In genomic region chr1:179708434-179709195, GRCh38 we compare ENCODE assay signal across 17 cellular contexts. TPM values are rescaled to one million over a fixed set of nuclear protein-coding genes. Genes with fewer than 3 reads are reported as not detected.
"Had no signal": no experiment of that assay in that cellular context is flagged by ENCODE, and none has a peak within 500 bp of the region (broad histone marks: within the 10 kb centered on the region; RNA-seq: fewer than 3 reads in every experiment).

No MANE protein-coding gene starts in this region.

- DNase-seq: activated naive CD4-positive, alpha-beta T cell treated with anti-CD3 and anti-CD28 coated beads for 36 hours; dorsolateral prefrontal cortex; hippocampal formation; occipital lobe; right lobe of liver; stimulated activated naive CD8-positive, alpha-beta T cell treated with anti-CD3 and anti-CD28 coated beads, Interleukin-15, Interleukin-2, amounts not matched to agents 100 U/mL and 50 U/mL, for 24 hours; T-helper 9 cell; transverse colon had no signal

- H3K4me3 ChIP-seq: dorsolateral prefrontal cortex, prostate gland, right lobe of liver, smooth muscle cell, transverse colon had no signal

- H3K4me3 Mint-ChIP-seq: activated naive CD4-positive, alpha-beta T cell treated with anti-CD3 and anti-CD28 coated beads for 36 hours; natural killer cell treated with Interleukin-12 subunit alpha and Interleukin-12 subunit beta and Interleukin-15 and Interleukin-18, amount 100 ng/mL, for 72 hours had no signal

- H3K27ac Mint-ChIP-seq: activated naive CD4-positive, alpha-beta T cell treated with anti-CD3 and anti-CD28 coated beads for 36 hours; activated T-helper 2 cell treated with anti-CD3 and anti-CD28 coated beads, Interferon-gamma antibody, Interleukin-2, Interleukin-4, amounts not matched to agents 10 μg/mL and 5 μg/mL and 100 μg/mL, durations not matched to agents 14 hours and 24 hours and 36 hours; natural killer cell treated with Interleukin-12 subunit alpha and Interleukin-12 subunit beta and Interleukin-15 and Interleukin-18, amount 100 ng/mL, for 72 hours had no signal

- H3K9me3 ChIP-seq: prostate gland, right lobe of liver had no signal

- H3K4me1 ChIP-seq: prostate gland had no signal

- H3K4me2 ChIP-seq: smooth muscle cell had no signal

- ATAC-seq: activated CD4-positive, CD25-positive, alpha-beta regulatory T cell treated with anti-CD3 and anti-CD28 coated beads, Interleukin-2, amount 50 U/mL, for 24 hours; left lobe of liver; stimulated activated naive CD8-positive, alpha-beta T cell treated with anti-CD3 and anti-CD28 coated beads, Interleukin-15, Interleukin-2, amounts not matched to agents 100 U/mL and 50 U/mL, for 24 hours had no signal

- H3K27ac ChIP-seq: dorsolateral prefrontal cortex, prostate gland, right lobe of liver, transverse colon had no signal

- H3K27me3 ChIP-seq: dorsolateral prefrontal cortex, right lobe of liver had no signal

- H3K36me3 Mint-ChIP-seq: natural killer cell treated with Interleukin-12 subunit alpha and Interleukin-12 subunit beta and Interleukin-15 and Interleukin-18, amount 100 ng/mL, for 72 hours had no signal

- H3K36me3 ChIP-seq: prostate gland, right lobe of liver, transverse colon had no signal

RNA-seq across cellular contexts. Expression of gene FAM163A, which starts 34.5 kb away (rescaled TPM):
- total RNA-seq: activated T-helper 2 cell treated with anti-CD3 and anti-CD28 coated beads, Interferon-gamma antibody, Interleukin-2, Interleukin-4, amounts not matched to agents 10 μg/mL and 5 μg/mL and 100 μg/mL, durations not matched to agents 14 hours and 24 hours and 36 hours; astrocyte; bronchial epithelial cell; natural killer cell treated with Interleukin-12 subunit alpha and Interleukin-12 subunit beta and Interleukin-15 and Interleukin-18, amount 100 ng/mL, for 72 hours; smooth muscle cell had no signal
- polyA plus RNA-seq: keratinocyte, smooth muscle cell had no signal
